25 cellular contexts compared by ENCODE assay signal in the genomic region with DNA sequence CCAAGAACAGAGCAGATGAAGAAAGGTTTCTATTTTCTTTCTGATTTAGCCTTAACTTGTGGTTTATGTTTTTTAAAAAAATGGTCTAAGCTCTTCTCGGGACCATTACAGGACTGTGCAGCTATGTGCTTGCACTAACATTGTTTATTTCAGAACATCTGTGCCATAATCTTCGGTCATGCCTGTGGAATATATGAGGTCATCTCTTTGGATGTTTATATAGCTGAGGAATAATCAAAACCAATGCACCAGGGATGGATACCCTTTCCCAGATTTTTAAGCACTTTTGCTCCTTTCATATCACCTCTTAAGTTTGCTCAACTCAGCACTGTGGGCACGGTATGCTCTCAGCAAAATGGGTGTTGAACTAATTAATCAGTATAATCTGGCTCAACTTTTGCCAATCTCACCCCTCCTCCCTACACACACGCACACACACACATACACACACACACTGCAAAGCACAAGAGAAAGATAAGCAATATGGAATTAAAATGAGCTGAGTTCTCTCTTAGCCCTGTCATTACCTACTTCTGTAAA.
DNase-seq lines count a peak whose midpoint lies in the region; FAIRE-seq and TF ChIP-seq lines count a peak whose summit lies in the region.
"Had no signal": no experiment of that assay in that cellular context is flagged by ENCODE, and none has a peak within 500 bp of the region (broad histone marks: within the 10 kb centered on the region; RNA-seq: fewer than 3 reads in every experiment).

No MANE protein-coding gene starts in this region.

- H3K4me1 ChIP-seq in MM.1S (ENCODE audit: low read length) (peaks cover 16% of the 10 kb centered on the region), fibroblast of lung (ENCODE audit: control insufficient read depth, extremely low read depth, insufficient read depth, low read length) (no peaks in the 10 kb centered on the region), uterus (no peaks in the 10 kb centered on the region)
- H3K4me1 ChIP-seq: pancreas, tibial artery had no signal

- peaks cover 14% of the 10 kb centered on the region for H3K4me1 Mint-ChIP-seq in osteocyte (ENCODE audit: unreplicated experiment)
- H3K4me1 Mint-ChIP-seq: B cell, immature natural killer cell had no signal

- TF ChIP-seq CTCF in MM.1S (IDR thresholded peaks at IDR 0.05; ENCODE audit: low read length) (no peak), fibroblast of lung (conservative IDR thresholded peaks at IDR 0.05 in 1 of 2, IDR thresholded peaks at IDR 0.05 in 1 of 2; ENCODE audit: low read depth in 1 of 2, low read length in 2 of 2) (no peak), osteocyte (IDR thresholded peaks at IDR 0.05) (no peak), uterus (IDR thresholded peaks at IDR 0.05) (no peak)

- peaks cover 3% of the 10 kb centered on the region for H3K36me3 Mint-ChIP-seq in osteocyte (ENCODE audit: unreplicated experiment)
- H3K36me3 Mint-ChIP-seq: activated naive CD4-positive, alpha-beta T cell treated with anti-CD3 and anti-CD28 coated beads, Interleukin-2, amount 50 U/mL, for 72 hours; immature natural killer cell had no signal

- H3K27me3 ChIP-seq in MM.1S (replicated peaks; ENCODE audit: insufficient read depth, low read length) (no peaks in the 10 kb centered on the region), fibroblast of lung (ENCODE audit: control insufficient read depth, insufficient read depth, low read length) (no peaks in the 10 kb centered on the region), uterus (no peaks in the 10 kb centered on the region)
- H3K27me3 ChIP-seq: pancreas, tibial artery had no signal

- no peak overlapping the region for H3K4me3 ChIP-seq in MM.1S (ENCODE audit: low read length)
- no peak overlapping the region for H3K4me3 ChIP-seq in fibroblast of lung (replicated peaks in 1 of 4; ENCODE audit: control extremely low read depth in 1 of 4, insufficient read depth in 1 of 4, low read depth in 3 of 4, low read length in 4 of 4)
- no peak overlapping the region for H3K4me3 ChIP-seq in uterus
- H3K4me3 ChIP-seq: K562, lung, pancreas, tibial artery had no signal

- peak; percentile 40 for DNase-seq in EH (ENCODE audit: low read depth)
- peak; percentile 56 for DNase-seq in MM.1S
- DNase-seq in fibroblast of lung (ENCODE audit: low read depth in 2 of 2): peak; percentile 13 to 97
- DNase-seq in osteocyte (ENCODE audit: extremely low spot score, unreplicated experiment): no peak
- no peak for DNase-seq in NCI-H774 (lab: John Stamatoyannopoulos, UW)
- DNase-seq in uterus: no peak
- no peak for DNase-seq in stimulated activated CD4-positive, alpha-beta T cell treated with anti-CD3 and anti-CD28 coated beads, Interleukin-12 subunit alpha, Interleukin-12 subunit beta, amount 100 ng/mL, for 4 hours
- no peak for DNase-seq in frontal cortex (ENCODE audit: low spot score in 2 of 2)
- DNase-seq: activated CD8-positive, alpha-beta memory T cell treated with anti-CD3 and anti-CD28 coated beads for 24 hours; cortex of kidney; immature natural killer cell; MV-4-11; NCI-H187; pancreas; stimulated activated CD4-positive, alpha-beta T cell treated with anti-CD3 and anti-CD28 coated beads, Interleukin-1b, Interleukin-23, amount 100 ng/mL, for 48 hours; stimulated activated naive CD4-positive, alpha-beta T cell; T-helper 9 cell; tibial artery had no signal

- H3K4me3 Mint-ChIP-seq in osteocyte (ENCODE audit: unreplicated experiment): no peak overlapping the region
- H3K4me3 Mint-ChIP-seq: B cell, brain, immature natural killer cell had no signal

- no peaks in the 10 kb centered on the region for H3K9me3 ChIP-seq in MM.1S (replicated peaks; ENCODE audit: insufficient read depth, low read length)
- no peaks in the 10 kb centered on the region for H3K9me3 ChIP-seq in fibroblast of lung (ENCODE audit: control insufficient read depth, insufficient read depth, low read depth, low read length)
- H3K9me3 ChIP-seq in uterus: no peaks in the 10 kb centered on the region
- H3K9me3 ChIP-seq: pancreas had no signal

- H2AFZ ChIP-seq in MM.1S (ENCODE audit: low read length) (no peak overlapping the region), fibroblast of lung (ENCODE audit: low read length) (no peak overlapping the region)

- no peaks in the 10 kb centered on the region for H3K27me3 Mint-ChIP-seq in osteocyte (ENCODE audit: unreplicated experiment)
- H3K27me3 Mint-ChIP-seq: B cell had no signal

- peaks cover 23% of the 10 kb centered on the region for H3K9me3 Mint-ChIP-seq in osteocyte (ENCODE audit: unreplicated experiment)
- H3K9me3 Mint-ChIP-seq: activated naive CD4-positive, alpha-beta T cell treated with anti-CD3 and anti-CD28 coated beads, Interleukin-2, amount 50 U/mL, for 72 hours; immature natural killer cell had no signal

- no peak overlapping the region for H3K9ac ChIP-seq in MM.1S (ENCODE audit: low read length)
- H3K9ac ChIP-seq in fibroblast of lung (ENCODE audit: insufficient read depth, low read length): no peak overlapping the region

- no peak for FAIRE-seq in frontal cortex (lab: Jason Lieb, UNC)
- FAIRE-seq: GM19239, H54, K562, pancreas had no signal

- peaks cover 7% of the 10 kb centered on the region; the same call in 1 of the 2 replicates for H3F3A ChIP-seq in MM.1S (ENCODE audit: insufficient read depth, low read length)

- no peaks in the 10 kb centered on the region for H3K9me2 ChIP-seq in MM.1S (replicated peaks; ENCODE audit: insufficient read depth, low read length)

- no peaks in the 10 kb centered on the region for H4K20me1 ChIP-seq in MM.1S (ENCODE audit: insufficient read depth, low read length)
- H4K20me1 ChIP-seq in fibroblast of lung (ENCODE audit: control insufficient read depth, extremely low read depth, insufficient read depth, low read length): no peaks in the 10 kb centered on the region

- no peaks in the 10 kb centered on the region for H3K36me3 ChIP-seq in MM.1S (replicated peaks; ENCODE audit: insufficient read depth, low read length)
- no peaks in the 10 kb centered on the region for H3K36me3 ChIP-seq in fibroblast of lung (ENCODE audit: control insufficient read depth, insufficient read depth, low read length)
- H3K36me3 ChIP-seq in uterus: no peaks in the 10 kb centered on the region
- H3K36me3 ChIP-seq: pancreas, tibial artery had no signal

- no peak for TF ChIP-seq POLR2A in uterus (IDR thresholded peaks at IDR 0.05)

- peak overlapping the region; percentile 48; the same call in 1 of the 2 replicates for H3K4me2 ChIP-seq in MM.1S (ENCODE audit: low read depth, low read length)
- no peak overlapping the region for H3K4me2 ChIP-seq in fibroblast of lung (ENCODE audit: extremely low read depth, insufficient read depth, low read length)

- intact Hi-C loops in uterus (cut with DNase I; ENCODE audit: low total_unique reads): no loop called here

- H3K27ac ChIP-seq in MM.1S (ENCODE audit: low read length) (peak overlapping the region; percentile 8; the same call in 1 of the 2 replicates), fibroblast of lung (ENCODE audit: insufficient read depth, low read length) (no peak overlapping the region), uterus (no peak overlapping the region)
- H3K27ac ChIP-seq: pancreas, tibial artery had no signal

- no peaks in the 10 kb centered on the region for H3K79me2 ChIP-seq in MM.1S (ENCODE audit: low read length)
- H3K79me2 ChIP-seq in fibroblast of lung (ENCODE audit: control insufficient read depth, insufficient read depth, low read length): no peaks in the 10 kb centered on the region

- peak overlapping the region; percentile 27 for H3K27ac Mint-ChIP-seq in osteocyte (ENCODE audit: unreplicated experiment)
- H3K27ac Mint-ChIP-seq: activated naive CD4-positive, alpha-beta T cell treated with anti-CD3 and anti-CD28 coated beads, Interleukin-2, amount 50 U/mL, for 72 hours; B cell; immature natural killer cell had no signal

Comparison
In these comparisons a context has a peak if more than half of its experiments do, and no peak if none do; other contexts are left out.
1. DNase-seq: peak in EH (single experiment), MM.1S (single experiment) and fibroblast of lung (2 of 2); none in osteocyte (single experiment), NCI-H774 (single experiment), uterus (0 of 2), stimulated activated CD4-positive, alpha-beta T cell treated with anti-CD3 and anti-CD28 coated beads, Interleukin-12 subunit alpha, Interleukin-12 subunit beta, amount 100 ng/mL, for 4 hours (single experiment) and frontal cortex (0 of 2).